ENCODE assay signal across 8 cellular contexts in the genomic region with DNA sequence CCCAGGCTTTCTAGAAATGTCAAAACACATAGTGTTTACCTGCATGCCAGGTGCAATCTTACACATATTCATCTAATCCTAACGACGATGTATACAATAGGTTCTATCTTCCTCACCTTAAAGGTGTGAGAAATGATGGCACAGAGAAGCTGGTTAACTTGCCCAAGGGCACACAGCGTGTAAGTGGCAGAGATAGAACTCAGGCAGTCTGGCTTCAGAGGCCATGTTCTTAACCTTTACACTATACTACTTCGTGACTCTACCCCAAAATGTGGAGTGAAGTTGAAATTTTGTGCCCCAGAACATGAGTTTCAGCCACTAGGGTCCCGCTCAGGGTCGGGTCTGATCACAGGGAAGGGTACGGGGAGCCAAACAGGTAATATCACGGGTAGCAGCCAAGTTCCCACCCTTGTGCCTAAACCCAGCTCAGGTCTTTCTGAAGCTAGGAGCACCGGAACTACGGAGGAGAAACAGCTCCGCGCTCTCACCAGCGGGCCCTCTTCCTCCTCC. TPM values are rescaled to one million over a fixed set of nuclear protein-coding genes. Genes with fewer than 3 reads are reported as not detected.
DNase-seq lines count a peak whose midpoint lies in the region; ATAC-seq and TF ChIP-seq lines count a peak whose summit lies in the region.

No MANE protein-coding gene starts in this region.

- no peaks in the 10 kb centered on the region for H3K9me3 ChIP-seq in MG63
- H3K9me3 ChIP-seq in muscle layer of duodenum (ENCODE audit: control insufficient read depth in 1 of 2, low read length in 2 of 2), result no peaks in the 10 kb centered on the region

- peak overlapping the region; percentile 97 for H3K4me3 ChIP-seq in MG63
- peak overlapping the region; percentile 90 for H3K4me3 ChIP-seq in coronary artery
- peak overlapping the region; percentile 87 to 100 for H3K4me3 ChIP-seq in muscle layer of duodenum (ENCODE audit: low read depth in 1 of 2, low read length in 2 of 2)

- H3K4me1 ChIP-seq in muscle layer of duodenum (ENCODE audit: control insufficient read depth in 1 of 2, insufficient read depth in 2 of 2, low read length in 2 of 2), result peaks cover 12 to 49% of the 10 kb centered on the region in 2 donors

- H3K27me3 ChIP-seq in MG63 (no peaks in the 10 kb centered on the region), muscle layer of duodenum (ENCODE audit: low read depth, low read length) (no peaks in the 10 kb centered on the region)

- peaks cover 67% of the 10 kb centered on the region for H3K36me3 Mint-ChIP-seq in T-helper 2 cell treated with Interferon-gamma antibody and Interleukin-4, amounts not matched to agents 5 μg/mL and 100 μg/mL, for 36 hours (ENCODE audit: low read depth)

- H3K27ac Mint-ChIP-seq in T-helper 2 cell treated with Interferon-gamma antibody and Interleukin-4, amounts not matched to agents 5 μg/mL and 100 μg/mL, for 36 hours, result peak overlapping the region; percentile 100

- peaks cover 92% of the 10 kb centered on the region for H3K36me3 ChIP-seq in MG63
- H3K36me3 ChIP-seq in muscle layer of duodenum (ENCODE audit: control insufficient read depth in 1 of 2, insufficient read depth in 2 of 2, low read length in 2 of 2), result peaks cover 51 to 55% of the 10 kb centered on the region in 2 donors

- H3K9me3 Mint-ChIP-seq in T-helper 2 cell treated with Interferon-gamma antibody and Interleukin-4, amounts not matched to agents 5 μg/mL and 100 μg/mL, for 36 hours, result no peaks in the 10 kb centered on the region

- no peak for TF ChIP-seq CTCF in coronary artery (IDR thresholded peaks at IDR 0.05)

- H3K4me1 Mint-ChIP-seq in T-helper 2 cell treated with Interferon-gamma antibody and Interleukin-4, amounts not matched to agents 5 μg/mL and 100 μg/mL, for 36 hours (ENCODE audit: low read depth), result peaks cover 40% of the 10 kb centered on the region

- H3K27ac ChIP-seq in coronary artery (peak overlapping the region; percentile 79 to 96), muscle layer of duodenum (ENCODE audit: low read length) (peak overlapping the region; percentile 99)

- no peaks in the 10 kb centered on the region for H3K27me3 Mint-ChIP-seq in T-helper 2 cell treated with Interferon-gamma antibody and Interleukin-4, amounts not matched to agents 5 μg/mL and 100 μg/mL, for 36 hours (ENCODE audit: low read depth)

- no peak for ATAC-seq in HG03196 (IDR thresholded peaks at IDR 0.05; ENCODE audit: unreplicated experiment)

- no peak for DNase-seq in T-helper 2 cell treated with Interferon-gamma antibody and Interleukin-4, amounts not matched to agents 5 μg/mL and 100 μg/mL, for 36 hours (ENCODE audit: low spot score)
- DNase-seq in T-helper 2 cell (no peak), MG63 (peak; percentile 36), coronary artery (ENCODE audit: low spot score) (no peak), ecto neural progenitor cell (ENCODE audit: low spot score) (no peak), NCI-H187 treated with DMSO at 0.1 percent for 48 hours (lab: John Stamatoyannopoulos, UW) (no peak)

- peak overlapping the region; percentile 100 for H3K4me3 Mint-ChIP-seq in T-helper 2 cell treated with Interferon-gamma antibody and Interleukin-4, amounts not matched to agents 5 μg/mL and 100 μg/mL, for 36 hours

RNA-seq across cellular contexts. Expression of a gene that starts 0.5 kb away (rescaled TPM):
- total RNA-seq in MG63 (2014; rRNA removed; shearing (Covaris generic); ENCODE audit: low replicate concordance), result 38.1 and 47.4 TPM in 2 replicates

RNA-seq across cellular contexts. Expression of a gene that starts 0.7 kb away (rescaled TPM):
- 11,886 and 16,367 TPM in 2 replicates for total RNA-seq in MG63 (2014; rRNA removed; shearing (Covaris generic); ENCODE audit: low replicate concordance)

RNA-seq across cellular contexts. Expression of a gene that starts 5.8 kb away (rescaled TPM):
- total RNA-seq in MG63 (2014; rRNA removed; shearing (Covaris generic); ENCODE audit: low replicate concordance), result 0.49 and 2.0 TPM in 2 replicates

RNA-seq across cellular contexts. Expression of a gene that starts 17.9 kb away (rescaled TPM):
- 246 and 303 TPM in 2 replicates for total RNA-seq in MG63 (2014; rRNA removed; shearing (Covaris generic); ENCODE audit: low replicate concordance)

RNA-seq across cellular contexts. Expression of a gene that starts 18.2 kb away (rescaled TPM):
- 488 and 596 TPM in 2 replicates for total RNA-seq in MG63 (2014; rRNA removed; shearing (Covaris generic); ENCODE audit: low replicate concordance)
